ENCODE assay signal across 22 cellular contexts in genomic region chr9:133861692-133862091, GRCh38.
"Had no signal": no experiment of that assay in that cellular context is flagged by ENCODE, and none has a peak within 500 bp of the region (broad histone marks: within the 10 kb centered on the region; RNA-seq: fewer than 3 reads in every experiment).

No MANE protein-coding gene starts in this region.

- H3K36me3 ChIP-seq: colonic mucosa, prostate gland, right atrium auricular region had no signal

- H3K4me1 ChIP-seq: colonic mucosa had no signal

- H3K36me3 Mint-ChIP-seq: stimulated activated effector memory CD8-positive, alpha-beta T cell treated with anti-CD3 and anti-CD28 coated beads, Interleukin-12 subunit alpha, Interleukin-12 subunit beta, amount 100 ng/mL, for 72 hours had no signal

- H3K4me3 Mint-ChIP-seq: activated naive CD8-positive, alpha-beta T cell; activated T-cell treated with anti-CD3 and anti-CD28 coated beads, Interleukin-2, amount 50 U/mL, for 4 hours; nephron progenitor cell; stimulated activated effector memory CD8-positive, alpha-beta T cell treated with anti-CD3 and anti-CD28 coated beads, Interleukin-12 subunit alpha, Interleukin-12 subunit beta, amount 100 ng/mL, for 72 hours; T-helper 17 cell; type B pancreatic cell had no signal

- H3K4me1 Mint-ChIP-seq: stimulated activated effector memory CD8-positive, alpha-beta T cell treated with anti-CD3 and anti-CD28 coated beads, Interleukin-12 subunit alpha, Interleukin-12 subunit beta, amount 100 ng/mL, for 72 hours had no signal

- DNase-seq: activated CD4-positive, alpha-beta T cell treated with anti-CD3 and anti-CD28 coated beads for 4 hours; activated CD4-positive, alpha-beta T cell treated with anti-CD3 and anti-CD28 coated beads, Interleukin-2, amount 50 U/mL, for 48 hours; activated CD4-positive, CD25-positive, alpha-beta regulatory T cell; activated CD8-positive, alpha-beta memory T cell treated with anti-CD3 and anti-CD28 coated beads, Interleukin-2, amount 50 U/mL, for 48 hours; activated naive CD4-positive, alpha-beta T cell; activated T-cell treated with anti-CD3 and anti-CD28 coated beads, Interleukin-2, amount 50 U/mL, for 4 hours; colonic mucosa; left colon; mesenchymal stem cell; mucosa of descending colon; nephron progenitor cell; stimulated activated CD4-positive, alpha-beta T cell treated with anti-CD3 and anti-CD28 coated beads, Interleukin-1b, Interleukin-23, amount 100 ng/mL, for 48 hours; SW 1271; T-helper 17 cell; testis had no signal

- H3K27me3 Mint-ChIP-seq: activated naive CD8-positive, alpha-beta T cell; T-helper 17 cell; type B pancreatic cell had no signal

- H3K9me3 Mint-ChIP-seq: type B pancreatic cell had no signal

- H3K9me3 ChIP-seq: colonic mucosa, mucosa of descending colon, prostate gland, testis had no signal

- H3K4me3 ChIP-seq: colonic mucosa, esophagus muscularis mucosa, mucosa of descending colon, prostate gland, right atrium auricular region, testis had no signal

- H3K27ac ChIP-seq: prostate gland, testis had no signal

- H3K27ac Mint-ChIP-seq: activated naive CD8-positive, alpha-beta T cell; activated T-helper 2 cell treated with anti-CD3 and anti-CD28 coated beads, Interferon-gamma antibody, Interleukin-2, Interleukin-4, amounts not matched to agents 10 μg/mL and 5 μg/mL and 100 μg/mL, durations not matched to agents 14 hours and 24 hours and 36 hours; nephron progenitor cell; stimulated activated effector memory CD8-positive, alpha-beta T cell treated with anti-CD3 and anti-CD28 coated beads, Interleukin-12 subunit alpha, Interleukin-12 subunit beta, amount 100 ng/mL, for 72 hours; T-helper 17 cell; type B pancreatic cell had no signal

- H3K27me3 ChIP-seq: colonic mucosa, esophagus muscularis mucosa, right atrium auricular region, testis had no signal
